8 cellular contexts compared by ENCODE assay signal in the genomic region with DNA sequence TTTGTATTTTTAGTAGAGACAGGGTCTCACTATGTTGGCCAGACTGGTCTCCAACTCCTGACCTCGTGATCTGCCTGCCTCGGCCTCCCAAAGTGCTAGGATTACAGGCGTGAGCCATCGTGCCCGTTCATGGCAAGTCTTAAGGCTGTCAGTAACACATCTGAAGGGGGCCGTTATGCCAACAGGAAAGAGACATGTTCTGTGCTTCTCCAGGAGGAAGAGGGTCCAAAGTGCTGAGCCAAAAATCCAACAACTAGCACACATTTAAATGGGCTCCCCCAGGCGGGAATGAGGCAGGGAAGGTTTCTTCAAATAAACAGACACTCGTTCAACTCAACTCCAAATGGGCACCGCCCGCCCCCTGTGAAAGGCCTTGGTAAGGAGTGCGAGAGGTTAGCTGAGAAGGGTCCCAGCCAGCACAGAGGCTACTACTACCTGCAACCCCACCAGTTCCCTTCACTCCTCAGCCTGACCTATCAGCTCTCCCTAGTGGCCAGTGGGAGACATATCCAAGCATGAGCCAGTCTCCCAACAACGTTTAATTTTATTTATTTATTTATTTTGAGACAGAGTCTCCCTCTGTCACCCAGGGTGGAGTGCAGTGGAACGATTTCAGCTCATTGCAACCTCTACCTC.
DNase-seq lines count a peak whose midpoint lies in the region; ATAC-seq and TF ChIP-seq lines count a peak whose summit lies in the region.
"Had no signal": no experiment of that assay in that cellular context is flagged by ENCODE, and none has a peak within 500 bp of the region (broad histone marks: within the 10 kb centered on the region; RNA-seq: fewer than 3 reads in every experiment).

No MANE protein-coding gene starts in this region.

- no peaks in the 10 kb centered on the region for H3K9me3 Mint-ChIP-seq in activated T-helper 17 cell treated with anti-CD3 and anti-CD28 coated beads, Interleukin-2, amount 50 U/mL, for 72 hours
- no peaks in the 10 kb centered on the region for H3K9me3 Mint-ChIP-seq in CD8-positive, alpha-beta memory T cell
- H3K9me3 Mint-ChIP-seq: naive B cell had no signal

- H3K27me3 ChIP-seq in hepatocyte: no peaks in the 10 kb centered on the region
- no peaks in the 10 kb centered on the region for H3K27me3 ChIP-seq in CD8-positive, alpha-beta memory T cell (ENCODE audit: insufficient read depth, low read length, poor library complexity, severe bottlenecking)

- POLR2A ChIA-PET in GM10248 (lab: Yijun Ruan, JAX): no interaction called here
- POLR2A ChIA-PET in CD8-positive, alpha-beta memory T cell (lab: Charles Lee): no interaction called here

- DNase-seq in GM10248 (ENCODE audit: extremely low spot score): peak; percentile 45
- DNase-seq in hepatocyte (ENCODE audit: low spot score): peak; percentile 64
- DNase-seq in stimulated activated naive CD8-positive, alpha-beta T cell treated with anti-CD3 and anti-CD28 coated beads, Interleukin-15, Interleukin-2, amounts not matched to agents 100 U/mL and 50 U/mL, for 24 hours: no peak
- no peak for DNase-seq in CD8-positive, alpha-beta memory T cell
- DNase-seq in stimulated activated CD4-positive, alpha-beta T cell treated with anti-CD3 and anti-CD28 coated beads, Interleukin-4, amount 100 ng/mL, for 1 hour: no peak
- DNase-seq: naive B cell had no signal

- peaks cover 13% of the 10 kb centered on the region for H3K27me3 Mint-ChIP-seq in activated T-helper 17 cell treated with anti-CD3 and anti-CD28 coated beads, Interleukin-2, amount 50 U/mL, for 72 hours
- H3K27me3 Mint-ChIP-seq in CD8-positive, alpha-beta memory T cell: peaks cover 5 to 6% of the 10 kb centered on the region in 2 donors

- H3K27ac ChIP-seq in hepatocyte: no peak overlapping the region
- H3K27ac ChIP-seq in CD8-positive, alpha-beta memory T cell (ENCODE audit: low read depth, low read length): no peak overlapping the region

- no peaks in the 10 kb centered on the region for H3K36me3 Mint-ChIP-seq in activated T-helper 17 cell treated with anti-CD3 and anti-CD28 coated beads, Interleukin-2, amount 50 U/mL, for 72 hours (ENCODE audit: low read depth)
- H3K36me3 Mint-ChIP-seq in CD8-positive, alpha-beta memory T cell: no peaks in the 10 kb centered on the region
- H3K36me3 Mint-ChIP-seq: naive B cell had no signal

- CTCF ChIA-PET in GM10248 (lab: Yijun Ruan, JAX): interaction anchor here (1.1 to 1.9 kb wide), 5 partner anchors 11 to 238 kb away, joined by 3 to 6 read pairs (median 3); no protein-coding TSS in a partner anchor
- CTCF ChIA-PET in CD8-positive, alpha-beta memory T cell (lab: Charles Lee): interaction anchor here (1.0 kb wide), 1 partner anchor 140 kb away, joined by 3 read pairs; no protein-coding TSS in a partner anchor

- no peaks in the 10 kb centered on the region for H3K9me3 ChIP-seq in hepatocyte (ENCODE audit: low read depth)
- H3K9me3 ChIP-seq in CD8-positive, alpha-beta memory T cell (ENCODE audit: low read length): no peaks in the 10 kb centered on the region

- H3K4me3 Mint-ChIP-seq in activated T-helper 17 cell treated with anti-CD3 and anti-CD28 coated beads, Interleukin-2, amount 50 U/mL, for 72 hours: no peak overlapping the region
- no peak overlapping the region for H3K4me3 Mint-ChIP-seq in CD8-positive, alpha-beta memory T cell
- H3K4me3 Mint-ChIP-seq: naive B cell had no signal

- no peak overlapping the region for H3K27ac Mint-ChIP-seq in activated T-helper 17 cell treated with anti-CD3 and anti-CD28 coated beads, Interleukin-2, amount 50 U/mL, for 72 hours
- H3K27ac Mint-ChIP-seq in CD8-positive, alpha-beta memory T cell: no peak overlapping the region

- H3K36me3 ChIP-seq in hepatocyte (replicated peaks; ENCODE audit: insufficient read depth, low read depth): no peaks in the 10 kb centered on the region
- H3K36me3 ChIP-seq in CD8-positive, alpha-beta memory T cell (ENCODE audit: insufficient read depth, low read length): no peaks in the 10 kb centered on the region

- no peaks in the 10 kb centered on the region for H4K20me1 ChIP-seq in hepatocyte (ENCODE audit: insufficient read depth, poor library complexity, severe bottlenecking)

- peak; percentile 43 for TF ChIP-seq CTCF in GM10248 (IDR thresholded peaks at IDR 0.05; ENCODE audit: control extremely low read depth, extremely low read depth, low read depth, missing control alignments)
- peak; percentile 54 for TF ChIP-seq CTCF in LNCAP (IDR thresholded peaks at IDR 0.05)
- peak; percentile 53 for TF ChIP-seq CTCF in hepatocyte (IDR thresholded peaks at IDR 0.05; ENCODE audit: poor library complexity)

- no peaks in the 10 kb centered on the region for H3K4me1 ChIP-seq in hepatocyte (ENCODE audit: insufficient read depth)
- no peaks in the 10 kb centered on the region for H3K4me1 ChIP-seq in CD8-positive, alpha-beta memory T cell (ENCODE audit: insufficient read depth, low read length)

- H3K4me3 ChIP-seq in hepatocyte: no peak overlapping the region
- no peak overlapping the region for H3K4me3 ChIP-seq in CD8-positive, alpha-beta memory T cell (ENCODE audit: low read length)

- no peak overlapping the region for H2AFZ ChIP-seq in hepatocyte

- H3K9me2 ChIP-seq in hepatocyte (replicated peaks; ENCODE audit: insufficient read depth): no peaks in the 10 kb centered on the region

- 70% methylated on average over 13 of the region's 13 CpGs for WGBS in hepatocyte (ENCODE audit: low lambda C conversion rate, missing lambda C conversion rate)

- no peaks in the 10 kb centered on the region for H3K4me1 Mint-ChIP-seq in activated T-helper 17 cell treated with anti-CD3 and anti-CD28 coated beads, Interleukin-2, amount 50 U/mL, for 72 hours
- peaks cover 0 to 6% (median 5%) of the 10 kb centered on the region in 3 donors for H3K4me1 Mint-ChIP-seq in CD8-positive, alpha-beta memory T cell
- H3K4me1 Mint-ChIP-seq: naive B cell had no signal

- peak; percentile 29 for ATAC-seq in activated T-helper 17 cell treated with anti-CD3 and anti-CD28 coated beads, Interleukin-2, amount 50 U/mL, for 72 hours (replicated peaks)
- ATAC-seq in stimulated activated naive CD8-positive, alpha-beta T cell treated with anti-CD3 and anti-CD28 coated beads, Interleukin-15, Interleukin-2, amounts not matched to agents 100 U/mL and 50 U/mL, for 24 hours: peak; percentile 73

- H3K79me2 ChIP-seq in hepatocyte: no peaks in the 10 kb centered on the region

- H3K4me2 ChIP-seq in hepatocyte: no peak overlapping the region

Comparison
In these comparisons a context has a peak if more than half of its experiments do, and no peak if none do; other contexts are left out.
1. DNase-seq: peak in GM10248 (single experiment) and hepatocyte (single experiment); none in stimulated activated naive CD8-positive, alpha-beta T cell treated with anti-CD3 and anti-CD28 coated beads, Interleukin-15, Interleukin-2, amounts not matched to agents 100 U/mL and 50 U/mL, for 24 hours (single experiment), CD8-positive, alpha-beta memory T cell (0 of 5) and stimulated activated CD4-positive, alpha-beta T cell treated with anti-CD3 and anti-CD28 coated beads, Interleukin-4, amount 100 ng/mL, for 1 hour (single experiment).
2. Peak in every context shown above with its lines, with median percentiles within 50 percentile points of each other: CTCF ChIP-seq.